Comparison of ENCODE assay signal across 10 cellular contexts in the genomic region with DNA sequence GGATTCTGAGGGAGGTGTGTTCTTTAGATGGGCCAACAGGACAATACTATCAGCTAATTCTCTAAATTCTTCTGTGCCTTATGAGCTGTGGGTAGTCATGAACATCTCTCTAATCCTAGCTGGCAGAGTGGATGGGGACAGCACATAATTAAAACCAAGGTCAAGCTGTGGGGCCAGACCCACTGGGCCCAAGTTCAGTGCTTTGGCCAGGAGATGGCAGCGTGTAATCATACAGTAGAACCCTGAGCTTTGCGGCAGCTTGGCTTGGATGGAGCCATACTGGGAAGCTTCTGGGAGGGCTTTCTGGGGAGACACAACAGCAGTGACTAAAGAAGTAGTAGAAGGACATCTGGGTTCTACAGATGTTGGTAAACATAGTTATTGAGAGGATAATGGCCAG.
DNase-seq lines count a peak whose midpoint lies in the region; ATAC-seq, FAIRE-seq and TF ChIP-seq lines count a peak whose summit lies in the region.
"Had no signal": no experiment of that assay in that cellular context is flagged by ENCODE, and none has a peak within 500 bp of the region (broad histone marks: within the 10 kb centered on the region; RNA-seq: fewer than 3 reads in every experiment).

No MANE protein-coding gene starts in this region.

- WGBS in H1 (ENCODE audit: extremely low coverage in 1 of 2, insufficient coverage in 1 of 2, insufficient read length in 1 of 2, insufficient replicate concordance in 2 of 2, low coverage in 1 of 2, low lambda C conversion rate in 2 of 2, missing lambda C conversion rate in 1 of 2), 2 experiments, result 78% methylated on average over 2 of the region's 2 CpGs; no CpG with 5 or more reads in 1 of the 2 experiments

- TF ChIP-seq POLR2A in H1 (IDR thresholded peaks at IDR 0.05; ENCODE audit: control extremely low read depth in 1 of 2, low read depth in 2 of 2, low read length in 2 of 2), result no peak

- no peak overlapping the region for H4K5ac ChIP-seq in H1 (ENCODE audit: insufficient read length, low read depth, low read length)

- H3K4me2 ChIP-seq in KMS-11 (no peak overlapping the region), H1 (ENCODE audit: insufficient read depth in 1 of 2, low read depth in 2 of 2, low read length in 2 of 2) (no peak overlapping the region)

- no peak overlapping the region for H3K9ac ChIP-seq in KMS-11
- no peak overlapping the region for H3K9ac ChIP-seq in H1 (replicated peaks in 1 of 4; ENCODE audit: extremely low read depth in 1 of 4, low read depth in 3 of 4, low read length in 3 of 4)

- CTCF ChIA-PET in H1 (lab: Charles Lee; ENCODE audit: partially characterized antibody), result interaction anchor here (0.6 to 13.0 kb wide), 29 partner anchors 8 to 233 kb away, joined by 3 to 116 read pairs (median 4); a partner anchor contains a TSS

- H4K91ac ChIP-seq in H1 (replicated peaks; ENCODE audit: insufficient read length, low read length), result no peak overlapping the region

- no peak for ATAC-seq in HG03439 (IDR thresholded peaks at IDR 0.05; ENCODE audit: unreplicated experiment)
- ATAC-seq: K562 had no signal

- no peak overlapping the region for H3K18ac ChIP-seq in H1 (ENCODE audit: extremely low read depth, low read length)

- no peak overlapping the region for H2BK20ac ChIP-seq in H1 (ENCODE audit: low read length)

- no peak overlapping the region for H4K8ac ChIP-seq in H1 (ENCODE audit: extremely low read depth, insufficient read depth, low read length)

- no peaks in the 10 kb centered on the region for H4K20me1 ChIP-seq in KMS-11 (ENCODE audit: insufficient read depth)
- no peaks in the 10 kb centered on the region for H4K20me1 ChIP-seq in H1 (replicated peaks in 1 of 2; ENCODE audit: control insufficient read depth in 1 of 2, insufficient read depth in 2 of 2, low read length in 2 of 2)

- no peak overlapping the region for H3K23ac ChIP-seq in H1 (ENCODE audit: insufficient read length)

- no peak overlapping the region for H3K56ac ChIP-seq in H1 (replicated peaks; ENCODE audit: insufficient read length, low read depth, low read length)

- no peak overlapping the region for H2BK12ac ChIP-seq in H1 (ENCODE audit: low read depth, low read length)

- H3K36me3 ChIP-seq in KMS-11 (ENCODE audit: insufficient read depth) (no peaks in the 10 kb centered on the region), H1 (ENCODE audit: control insufficient read depth in 2 of 4, insufficient read depth in 4 of 4, low read length in 3 of 4) (no peaks in the 10 kb centered on the region)

- H3K9me3 ChIP-seq in H1 (ENCODE audit: insufficient read depth in 2 of 2, low read depth in 1 of 2, low read length in 1 of 2), result peaks cover 18 to 20% of the 10 kb centered on the region in 2 experiments

- no peak overlapping the region for H2BK15ac ChIP-seq in H1 (ENCODE audit: low read length)

- no peak overlapping the region for H3K14ac ChIP-seq in H1 (ENCODE audit: insufficient read length)

- no peaks in the 10 kb centered on the region for H3K79me1 ChIP-seq in H1 (ENCODE audit: low read depth, low read length)

- TF ChIP-seq RAD21 in H1 (IDR thresholded peaks at IDR 0.05 in 1 of 2, conservative IDR thresholded peaks at IDR 0.05 in 1 of 2; ENCODE audit: low read depth in 2 of 2, low read length in 2 of 2), result peak; percentile 77 to 83

- H3K27ac ChIP-seq in KMS-11 (no peak overlapping the region), H1 (ENCODE audit: low read depth, low read length) (no peak overlapping the region)

- H3K79me2 ChIP-seq in KMS-11 (ENCODE audit: insufficient read depth, low read depth) (no peaks in the 10 kb centered on the region), H1 (ENCODE audit: control insufficient read depth in 1 of 2, insufficient read depth in 2 of 2, low read length in 2 of 2) (no peaks in the 10 kb centered on the region)

- H2AFZ ChIP-seq in KMS-11 (ENCODE audit: low read depth), result no peak overlapping the region
- no peak overlapping the region for H2AFZ ChIP-seq in H1 (ENCODE audit: low read length)

- peak; percentile 76 for TF ChIP-seq CTCF in KMS-11 (conservative IDR thresholded peaks at IDR 0.05; ENCODE audit: low read depth, low read length)
- peak; percentile 59 to 71 (median 65) for TF ChIP-seq CTCF in H1 (IDR thresholded peaks at IDR 0.05; ENCODE audit: control extremely low read depth in 1 of 3, insufficient read depth in 1 of 3, low read depth in 1 of 3, low read length in 3 of 3)

- no peak overlapping the region for H2BK120ac ChIP-seq in H1 (replicated peaks; ENCODE audit: low read depth, low read length)

- no peak overlapping the region for H3K4ac ChIP-seq in H1 (replicated peaks; ENCODE audit: insufficient read length, low read depth, low read length)

- no peaks in the 10 kb centered on the region for H3K23me2 ChIP-seq in H1 (ENCODE audit: low read depth, low read length)

- no peak overlapping the region for H2BK5ac ChIP-seq in H1 (ENCODE audit: low read depth, low read length)

- H2AK5ac ChIP-seq in H1 (ENCODE audit: low read depth, low read length), result no peak overlapping the region

- H3K4me3 ChIP-seq in KMS-11 (IDR thresholded peaks at IDR 0.05; ENCODE audit: insufficient read depth, low read depth, low read length), result no peak overlapping the region
- no peak overlapping the region for H3K4me3 ChIP-seq in H1 (ENCODE audit: extremely low read depth in 1 of 4, insufficient read depth in 2 of 4, low read depth in 3 of 4, low read length in 4 of 4)
- H3K4me3 ChIP-seq: K562 had no signal

- H3K4me1 ChIP-seq in KMS-11 (ENCODE audit: low read depth, poor library complexity, severe bottlenecking), result no peaks in the 10 kb centered on the region
- H3K4me1 ChIP-seq in H1 (replicated peaks in 1 of 4; ENCODE audit: control insufficient read depth in 3 of 4, insufficient read depth in 4 of 4, low read length in 3 of 4), result no peaks in the 10 kb centered on the region

- H3K27me3 ChIP-seq in KMS-11 (ENCODE audit: insufficient read depth, low read depth) (no peaks in the 10 kb centered on the region), H1 (replicated peaks in 1 of 4; ENCODE audit: control insufficient read depth in 3 of 4, extremely low read depth in 1 of 4, insufficient read depth in 3 of 4, low read length in 3 of 4) (no peaks in the 10 kb centered on the region)

- POLR2A ChIA-PET in H1 (lab: Charles Lee; ENCODE audit: partially characterized antibody), result no interaction called here

- DNase-seq in DMS 273 (lab: John Stamatoyannopoulos, UW; ENCODE audit: unreplicated experiment) (peak; percentile 63), DMS 273 treated with DMSO at 0.1 percent for 48 hours (lab: John Stamatoyannopoulos, UW) (no peak), H1 (ENCODE audit: low read depth in 1 of 2, low spot score in 2 of 2) (peak in 1 of 2 experiments; percentile 49), islet precursor cell (no peak), SIG-M5 treated with dmso at 0.1 percent for 504 hours (lab: John Stamatoyannopoulos, UW; ENCODE audit: unreplicated experiment) (no peak)
- DNase-seq in stimulated activated CD4-positive, alpha-beta T cell treated with anti-CD3 and anti-CD28 coated beads, Interleukin-12 subunit alpha, Interleukin-12 subunit beta, amount 100 ng/mL, for 48 hours (ENCODE audit: low read depth in 2 of 3, low spot score in 1 of 3), result peak; percentile 22 to 31 (median 27)

- TF ChIP-seq EP300 in H1 (IDR thresholded peaks at IDR 0.05; ENCODE audit: borderline replicate concordance in 1 of 2, low read depth in 2 of 2, low read length in 2 of 2), result no peak

- no peak for FAIRE-seq in H1 (lab: Jason Lieb, UNC)
- FAIRE-seq: A204.1, K562 had no signal

TF ChIP-seq in H1, 55 proteins besides CTCF, POLR2A, EP300 and RAD21:
- TF ChIP-seq SIRT6 (IDR thresholded peaks at IDR 0.05; ENCODE audit: low read length) (no peak), SP1 (IDR thresholded peaks at IDR 0.05; ENCODE audit: low read depth, low read length) (no peak), POU5F1 (IDR thresholded peaks at IDR 0.05; ENCODE audit: low read depth, low read length) (no peak), SP2 (IDR thresholded peaks at IDR 0.05; ENCODE audit: low read length) (no peak), TCF12 (IDR thresholded peaks at IDR 0.05; ENCODE audit: low read depth, low read length) (no peak), FOSL1 (IDR thresholded peaks at IDR 0.05; ENCODE audit: insufficient read depth, low read depth, low read length) (no peak), TEAD4 (IDR thresholded peaks at IDR 0.05; ENCODE audit: low read depth, low read length) (no peak), RFX5 (IDR thresholded peaks at IDR 0.05; ENCODE audit: borderline replicate concordance, low read depth, low read length) (no peak), CHD1 (IDR thresholded peaks at IDR 0.05; ENCODE audit: low read depth, low read length) (no peak), POLR2AphosphoS5 (IDR thresholded peaks at IDR 0.05; ENCODE audit: low read depth, low read length) (no peak), EZH2 (IDR thresholded peaks at IDR 0.05; ENCODE audit: low read depth, low read length, severe bottlenecking) (no peak)

Comparison
In these comparisons a context has a peak if more than half of its experiments do, and no peak if none do; other contexts are left out.
1. DNase-seq: peak in DMS 273 (single experiment) and stimulated activated CD4-positive, alpha-beta T cell treated with anti-CD3 and anti-CD28 coated beads, Interleukin-12 subunit alpha, Interleukin-12 subunit beta, amount 100 ng/mL, for 48 hours (3 of 3); none in DMS 273 treated with DMSO at 0.1 percent for 48 hours (single experiment), islet precursor cell (single experiment) and SIG-M5 treated with dmso at 0.1 percent for 504 hours (single experiment).